23 cellular contexts compared by ENCODE assay signal in the genomic region with DNA sequence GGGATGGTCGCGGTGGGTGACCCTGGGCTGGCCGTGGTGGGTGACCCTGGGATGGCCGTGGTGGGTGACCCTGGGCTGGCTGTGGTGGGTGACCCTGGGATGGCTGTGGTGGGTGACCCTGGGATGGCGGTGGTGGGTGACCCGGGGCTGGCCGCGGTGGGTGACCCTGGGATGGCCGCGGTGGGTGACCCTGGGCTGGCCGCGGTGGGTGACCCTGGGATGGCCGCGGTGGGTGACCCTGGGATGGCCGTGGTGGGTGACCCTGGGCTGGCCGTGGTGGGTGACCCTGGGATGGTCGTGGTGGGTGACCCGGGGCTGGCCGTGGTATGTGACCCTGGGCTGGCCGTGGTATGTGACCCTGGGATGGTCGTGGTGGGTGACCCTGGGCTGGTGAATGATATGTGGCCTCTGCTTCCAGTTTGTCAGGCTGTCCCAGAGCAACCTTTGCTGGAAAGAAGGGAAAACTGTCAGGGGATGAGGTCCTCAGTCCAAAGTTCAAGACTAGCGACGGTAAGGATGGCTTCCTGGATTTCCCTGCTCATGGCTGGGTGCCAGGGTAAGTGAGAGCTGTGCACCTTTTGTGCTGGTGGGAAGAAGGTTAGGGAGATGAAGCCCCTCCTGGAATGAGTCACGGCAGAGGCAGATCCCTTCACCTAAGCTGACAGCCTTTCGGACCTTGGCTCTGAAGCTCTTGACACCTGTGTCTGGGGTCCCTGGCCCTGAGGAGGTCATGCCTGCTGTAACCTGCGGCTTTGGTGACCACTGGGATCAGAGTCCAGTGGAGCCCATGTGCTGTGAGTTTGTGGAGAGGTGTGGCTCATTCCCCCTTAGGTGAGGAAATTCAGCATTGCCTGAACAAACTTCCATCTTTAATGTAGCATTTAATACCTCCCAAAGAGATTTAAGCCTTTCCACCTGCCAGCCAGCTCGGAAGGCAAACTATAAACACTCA.
"Had no signal": no experiment of that assay in that cellular context is flagged by ENCODE, and none has a peak within 500 bp of the region (broad histone marks: within the 10 kb centered on the region; RNA-seq: fewer than 3 reads in every experiment).

No MANE protein-coding gene starts in this region.

- DNase-seq: activated B cell treated with CpG ODN at 0.5 μM for 24 hours; activated CD4-positive, alpha-beta T cell treated with anti-CD3 and anti-CD28 coated beads for 36 hours; activated CD4-positive, alpha-beta T cell treated with anti-CD3 and anti-CD28 coated beads, Interleukin-2, amount 50 U/mL, for 4 hours; activated CD8-positive, alpha-beta memory T cell treated with anti-CD3 and anti-CD28 coated beads for 24 hours; activated CD8-positive, alpha-beta memory T cell treated with anti-CD3 and anti-CD28 coated beads, Interleukin-2, amount 50 U/mL, for 4 hours; activated naive CD4-positive, alpha-beta T cell treated with Interleukin-2 at 50 U/mL for 16 hours; activated T-cell treated with anti-CD3 and anti-CD28 coated beads, Interleukin-2, amount 50 U/mL, for 24 hours; amygdala; effector CD8-positive, alpha-beta T cell; erythroblast; foreskin fibroblast; hippocampal formation; naive B cell; stimulated activated CD4-positive, alpha-beta T cell treated with anti-CD3 and anti-CD28 coated beads, Interleukin-2, amount 100 ng/mL, for 24 hours; stimulated activated naive CD8-positive, alpha-beta T cell treated with anti-CD3 and anti-CD28 coated beads, Interleukin-15, amount 100 ng/mL, for 72 hours; T-helper 9 cell; tibial artery had no signal

- H3K27ac Mint-ChIP-seq: activated B cell treated with CpG ODN at 0.5 μM for 24 hours; activated CD4-positive, alpha-beta T cell treated with anti-CD3 and anti-CD28 coated beads for 36 hours; activated T-cell treated with anti-CD3 and anti-CD28 coated beads, Interleukin-2, amount 50 U/mL, for 24 hours; activated T-helper 17 cell treated with anti-CD3 and anti-CD28 coated beads, Interleukin-2, amount 50 U/mL, for 72 hours; dendritic cell treated with granulocyte-macrophage colony-stimulating factor and Interleukin-4, amounts not matched to agents 40 ng/mL and 50 ng/mL, for 4 days; naive B cell; neural progenitor cell; progenitor cell of endocrine pancreas; stimulated activated effector memory CD8-positive, alpha-beta T cell treated with anti-CD3 and anti-CD28 coated beads, Interleukin-12 subunit alpha, Interleukin-12 subunit beta, amount 100 ng/mL, for 72 hours; stimulated activated naive CD8-positive, alpha-beta T cell treated with anti-CD3 and anti-CD28 coated beads, Interleukin-15, amount 100 ng/mL, for 72 hours had no signal

- H3K4me1 ChIP-seq: neural progenitor cell, tibial artery had no signal

- ATAC-seq: activated CD4-positive, alpha-beta T cell treated with anti-CD3 and anti-CD28 coated beads for 36 hours; activated T-helper 17 cell treated with anti-CD3 and anti-CD28 coated beads, Interleukin-2, amount 50 U/mL, for 72 hours; stimulated activated effector memory CD8-positive, alpha-beta T cell treated with anti-CD3 and anti-CD28 coated beads, Interleukin-12 subunit alpha, Interleukin-12 subunit beta, amount 100 ng/mL, for 72 hours; stimulated activated naive CD8-positive, alpha-beta T cell treated with anti-CD3 and anti-CD28 coated beads, Interleukin-15, amount 100 ng/mL, for 72 hours had no signal

- H3K36me3 ChIP-seq: neural progenitor cell, tibial artery had no signal

- H3K4me3 ChIP-seq: lung, neural progenitor cell, tibial artery had no signal

- H3K4me3 Mint-ChIP-seq: activated B cell treated with CpG ODN at 0.5 μM for 24 hours; activated CD4-positive, alpha-beta T cell treated with anti-CD3 and anti-CD28 coated beads for 36 hours; activated T-cell treated with anti-CD3 and anti-CD28 coated beads, Interleukin-2, amount 50 U/mL, for 24 hours; activated T-helper 17 cell treated with anti-CD3 and anti-CD28 coated beads, Interleukin-2, amount 50 U/mL, for 72 hours; dendritic cell treated with granulocyte-macrophage colony-stimulating factor and Interleukin-4, amounts not matched to agents 40 ng/mL and 50 ng/mL, for 4 days; naive B cell; neural progenitor cell; stimulated activated effector memory CD8-positive, alpha-beta T cell treated with anti-CD3 and anti-CD28 coated beads, Interleukin-12 subunit alpha, Interleukin-12 subunit beta, amount 100 ng/mL, for 72 hours; stimulated activated naive CD8-positive, alpha-beta T cell treated with anti-CD3 and anti-CD28 coated beads, Interleukin-15, amount 100 ng/mL, for 72 hours had no signal

- H3K9me3 Mint-ChIP-seq: activated B cell treated with CpG ODN at 0.5 μM for 24 hours; activated T-cell treated with anti-CD3 and anti-CD28 coated beads, Interleukin-2, amount 50 U/mL, for 24 hours; activated T-helper 17 cell treated with anti-CD3 and anti-CD28 coated beads, Interleukin-2, amount 50 U/mL, for 72 hours; dendritic cell treated with granulocyte-macrophage colony-stimulating factor and Interleukin-4, amounts not matched to agents 40 ng/mL and 50 ng/mL, for 4 days; naive B cell; stimulated activated effector memory CD8-positive, alpha-beta T cell treated with anti-CD3 and anti-CD28 coated beads, Interleukin-12 subunit alpha, Interleukin-12 subunit beta, amount 100 ng/mL, for 72 hours; stimulated activated naive CD8-positive, alpha-beta T cell treated with anti-CD3 and anti-CD28 coated beads, Interleukin-15, amount 100 ng/mL, for 72 hours had no signal

- H3K27me3 Mint-ChIP-seq: activated B cell treated with CpG ODN at 0.5 μM for 24 hours; activated CD4-positive, alpha-beta T cell treated with anti-CD3 and anti-CD28 coated beads for 36 hours; activated T-cell treated with anti-CD3 and anti-CD28 coated beads, Interleukin-2, amount 50 U/mL, for 24 hours; activated T-helper 17 cell treated with anti-CD3 and anti-CD28 coated beads, Interleukin-2, amount 50 U/mL, for 72 hours; naive B cell; progenitor cell of endocrine pancreas; stimulated activated naive CD8-positive, alpha-beta T cell treated with anti-CD3 and anti-CD28 coated beads, Interleukin-15, amount 100 ng/mL, for 72 hours had no signal

- H3K27ac ChIP-seq: neural progenitor cell, tibial artery had no signal

- H3K9me3 ChIP-seq: tibial artery had no signal

- H3K36me3 Mint-ChIP-seq: naive B cell; neural progenitor cell; stimulated activated effector memory CD8-positive, alpha-beta T cell treated with anti-CD3 and anti-CD28 coated beads, Interleukin-12 subunit alpha, Interleukin-12 subunit beta, amount 100 ng/mL, for 72 hours had no signal

- H3K27me3 ChIP-seq: neural progenitor cell had no signal
